In genomic region chr17:77490361-77491183, GRCh38 we compare ENCODE assay signal across 1 cellular context.
TF ChIP-seq lines count a peak whose summit lies in the region.

No MANE protein-coding gene starts in this region.

TF ChIP-seq in HepG2, 621 proteins besides CTCF, POLR2A, EP300 and RAD21 (continued from another document):
- TF ChIP-seq ZBTB46 (CRISPR knock-in tag; IDR thresholded peaks at IDR 0.05; ENCODE audit: borderline replicate concordance) (no peak), MXD1 (CRISPR knock-in tag; IDR thresholded peaks at IDR 0.05) (0 out of 2 replicates have a peak, but pooled peaks have one; percentile 41), ZNF205 (CRISPR knock-in tag; IDR thresholded peaks at IDR 0.05) (no peak), ATRX (CRISPR knock-in tag; IDR thresholded peaks at IDR 0.05; ENCODE audit: borderline replicate concordance) (no peak), IKZF4 (CRISPR knock-in tag; IDR thresholded peaks at IDR 0.05; ENCODE audit: borderline replicate concordance, low read depth, not compliant biosample characterization) (no peak), ZNF326 (CRISPR knock-in tag; IDR thresholded peaks at IDR 0.05; ENCODE audit: borderline replicate concordance) (no peak), NCOR1 (IDR thresholded peaks at IDR 0.05; ENCODE audit: borderline replicate concordance, low read length) (no peak), ADNP (CRISPR knock-in tag; IDR thresholded peaks at IDR 0.05) (no peak), PAF1 (CRISPR knock-in tag; IDR thresholded peaks at IDR 0.05) (peak; percentile 60; the same call in 1 of the 2 replicates), ZNF276 (CRISPR knock-in tag; IDR thresholded peaks at IDR 0.05; ENCODE audit: low read depth) (no peak), AGO2 (optimal IDR thresholded peaks at IDR 0.05; ENCODE audit: low read depth, low read length) (peak; percentile 89), ZNF567 (CRISPR knock-in tag; IDR thresholded peaks at IDR 0.05; ENCODE audit: borderline replicate concordance) (no peak), ARNT2 (CRISPR knock-in tag; IDR thresholded peaks at IDR 0.05; ENCODE audit: low read depth) (no peak), SMC3 (IDR thresholded peaks at IDR 0.05; ENCODE audit: low read length) (no peak), RBM22 (optimal IDR thresholded peaks at IDR 0.05; ENCODE audit: low read length) (peak; percentile 93), XRCC5 (optimal IDR thresholded peaks at IDR 0.05; ENCODE audit: low read length) (no peak), ZNF615 (CRISPR knock-in tag; IDR thresholded peaks at IDR 0.05; ENCODE audit: borderline replicate concordance) (no peak), ZNF776 (CRISPR knock-in tag; IDR thresholded peaks at IDR 0.05) (0 out of 2 replicates have a peak, but pooled peaks have one; percentile 23), ZNF235 (CRISPR knock-in tag; IDR thresholded peaks at IDR 0.05; ENCODE audit: borderline replicate concordance) (no peak), ZNF598 (CRISPR knock-in tag; IDR thresholded peaks at IDR 0.05; ENCODE audit: borderline replicate concordance) (no peak), REPIN1 (CRISPR knock-in tag; IDR thresholded peaks at IDR 0.05; ENCODE audit: borderline replicate concordance, low read depth) (no peak), NKX3-1 (CRISPR knock-in tag; IDR thresholded peaks at IDR 0.05) (no peak)
- TF ChIP-seq, protein P1, sequence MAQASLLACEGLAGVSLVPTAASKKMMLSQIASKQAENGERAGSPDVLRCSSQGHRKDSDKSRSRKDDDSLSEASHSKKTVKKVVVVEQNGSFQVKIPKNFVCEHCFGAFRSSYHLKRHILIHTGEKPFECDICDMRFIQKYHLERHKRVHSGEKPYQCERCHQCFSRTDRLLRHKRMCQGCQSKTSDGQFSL (CRISPR knock-in tag; IDR thresholded peaks at IDR 0.05): peak; percentile 62; the same call in 1 of the 2 replicates
